Comparison of ENCODE assay signal across 8 cellular contexts in the genomic region with DNA sequence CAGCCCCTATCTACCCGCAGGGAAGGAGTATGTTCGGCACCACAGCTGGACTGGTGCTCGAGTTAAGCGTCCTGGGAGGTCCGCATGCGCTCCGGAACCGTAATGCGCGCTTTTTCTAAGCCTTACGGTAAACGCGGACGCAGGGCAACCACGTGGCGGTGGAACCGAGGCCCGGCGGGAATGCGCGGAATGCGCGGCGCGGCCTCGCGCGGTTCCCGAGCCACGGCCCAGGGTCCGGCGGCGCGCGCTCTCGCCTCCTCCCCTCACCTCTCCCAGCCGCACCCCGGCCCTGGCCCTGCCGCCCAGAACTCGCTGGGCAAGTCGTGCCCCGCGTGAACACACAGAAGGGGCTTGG. TPM values are rescaled to one million over a fixed set of nuclear protein-coding genes. Genes with fewer than 3 reads are reported as not detected.
DNase-seq lines count a peak whose midpoint lies in the region; ATAC-seq, FAIRE-seq and TF ChIP-seq lines count a peak whose summit lies in the region.

No MANE protein-coding gene starts in this region.

- H3K9me3 Mint-ChIP-seq in HFFc6 = peaks cover 6% of the 10 kb centered on the region

- FAIRE-seq in RCC 7860 (lab: Jason Lieb, UNC) = no peak

- no peak for TF ChIP-seq CTCF in HFFc6 (IDR thresholded peaks at IDR 0.05)

- H3K4me1 Mint-ChIP-seq in HFFc6 (ENCODE audit: low read depth) = peaks cover 17% of the 10 kb centered on the region

- DNase-seq in HFFc6 = peak; percentile 84
- DNase-seq in amniotic stem cell (lab: John Stamatoyannopoulos, UW) = peak; percentile 72
- peak; percentile 86 for DNase-seq in left ventricle myocardium superior
- DNase-seq in posterior vena cava (ENCODE audit: low spot score) = peak; percentile 91
- DNase-seq in RCC 7860 (ENCODE audit: low spot score) = no peak
- no peak for DNase-seq in GM19238 (ENCODE audit: insufficient read length, low spot score)
- no peak for DNase-seq in DMS79 (lab: John Stamatoyannopoulos, UW)

- peak overlapping the region; percentile 82 for H3K4me3 Mint-ChIP-seq in HFFc6

- H3K27ac Mint-ChIP-seq in HFFc6 = peak overlapping the region; percentile 83

- ATAC-seq in left ventricle myocardium superior = peak; percentile 57
- no peak for ATAC-seq in GM21723 (IDR thresholded peaks at IDR 0.05; ENCODE audit: unreplicated experiment)

- peaks cover 7% of the 10 kb centered on the region for H3K36me3 Mint-ChIP-seq in HFFc6 (ENCODE audit: low read depth)

- H3K27me3 Mint-ChIP-seq in HFFc6 (ENCODE audit: insufficient read depth) = peaks cover 8% of the 10 kb centered on the region

- intact Hi-C loops in left ventricle myocardium superior (cut with micrococcal nuclease) = loop anchor here (5.0 kb wide), 1 partner anchor 344 kb away; the partner anchor contains the start of gene MYEOV
- intact Hi-C loops in posterior vena cava (cut with DNase I) = no loop called here

RNA-seq across cellular contexts. Expression of gene CCND1, which starts 4.5 kb away (rescaled TPM):
- 1,000 to 10,000 TPM; 1,259 to 2,084 (median 1,434) TPM for total RNA-seq in HFFc6 (2021; fragmentation: NEBNext Ultra II Directional; extraction: Animal tissue kit (Norgen Biotek cat#: 25700))
- total RNA-seq in left ventricle myocardium superior (162 TPM), posterior vena cava (100 to 1,000 TPM in 1 of 2 donors, 10 to 100 TPM in 1; 65.8 to 100 TPM)

RNA-seq across cellular contexts. Expression of gene LTO1, which starts 38.7 kb away (rescaled TPM):
- total RNA-seq in HFFc6 (2021; fragmentation: NEBNext Ultra II Directional; extraction: Animal tissue kit (Norgen Biotek cat#: 25700)) = 10 to 100 TPM; 23.2 to 28.5 (median 25.6) TPM
- total RNA-seq in left ventricle myocardium superior = 10.9 TPM
- 10 to 100 TPM; 17.2 to 18.5 TPM for total RNA-seq in posterior vena cava

Comparison
In these comparisons a context has a peak if more than half of its experiments do, and no peak if none do; other contexts are left out.
1. DNase-seq: peak in HFFc6 (single experiment), amniotic stem cell (single experiment), left ventricle myocardium superior (single experiment) and posterior vena cava (single experiment); none in RCC 7860 (single experiment), GM19238 (single experiment) and DMS79 (single experiment).